ENCODE assay signal across 33 cellular contexts in the genomic region with DNA sequence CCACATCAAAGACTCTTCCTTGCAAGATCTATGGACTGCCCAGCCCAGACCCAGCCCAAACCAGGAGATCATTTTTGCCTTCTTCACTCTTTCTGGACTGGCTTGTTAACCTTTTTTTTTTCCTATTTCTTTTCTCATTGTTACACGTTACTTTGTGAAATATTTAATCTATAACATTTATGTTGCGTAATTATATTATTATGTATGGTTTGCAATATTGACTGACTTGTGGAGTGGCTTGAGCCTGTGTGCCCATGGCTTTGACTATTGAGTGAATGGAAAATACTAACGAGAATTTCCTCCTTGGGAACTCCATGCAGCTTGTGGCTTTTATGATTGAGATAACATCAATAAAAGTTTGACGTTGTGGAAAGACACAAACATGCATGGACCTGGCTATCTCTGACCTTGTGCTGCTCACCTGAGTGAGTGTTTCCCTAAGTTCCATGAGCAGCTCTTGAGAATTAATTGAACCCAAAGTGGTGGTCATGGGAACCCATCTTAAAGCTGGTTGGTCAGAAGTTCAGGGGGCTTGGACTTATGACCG.
DNase-seq lines count a peak whose midpoint lies in the region; ATAC-seq and TF ChIP-seq lines count a peak whose summit lies in the region.
"Had no signal": no experiment of that assay in that cellular context is flagged by ENCODE, and none has a peak within 500 bp of the region (broad histone marks: within the 10 kb centered on the region; RNA-seq: fewer than 3 reads in every experiment).

No MANE protein-coding gene starts in this region.

- H3K4me3 ChIP-seq in IMR-90 (ENCODE audit: insufficient read depth, low read depth, low read length) (no peak overlapping the region), colonic mucosa (no peak overlapping the region), mucosa of descending colon (no peak overlapping the region)
- H3K4me3 ChIP-seq: A549; BLaER1; BLaER1 treated with 17β-estradiol and CSF1 and Interleukin-3, amounts not matched to agents 10 nM and 100 nM had no signal

- CTCF ChIA-PET in IMR-90 (lab: Yijun Ruan, JAX): no interaction called here

- intact Hi-C loops in IMR-90 (cut with micrococcal nuclease): no loop called here
- intact Hi-C loops in colonic mucosa (cut with DNase I): no loop called here
- intact Hi-C loops in left colon (cut with DNase I, micrococcal nuclease): no loop called here
- intact Hi-C loops in mucosa of descending colon (cut with DNase I, micrococcal nuclease): no loop called here

- DNase-seq in IMR-90: no peak
- DNase-seq in colonic mucosa: peak; percentile 21
- DNase-seq in left colon: no peak
- DNase-seq in mucosa of descending colon: peak in 1 of 3 donors; percentile 18
- no peak for DNase-seq in cerebellar cortex (ENCODE audit: low spot score)
- DNase-seq in AG20443 (ENCODE audit: low spot score): no peak
- no peak for DNase-seq in superior temporal gyrus (ENCODE audit: extremely low spot score)
- DNase-seq in stimulated activated CD4-positive, alpha-beta T cell treated with anti-CD3 and anti-CD28 coated beads, Interleukin-4, amount 100 ng/mL, for 24 hours: no peak
- DNase-seq: 8988T; ACHN; AML-193; BE2C; C1 segment of cervical spinal cord; Caco-2; Calu3; CD4-positive, alpha-beta memory T cell; CD4-positive, alpha-beta T cell; CD4-positive, CD25-positive, alpha-beta regulatory T cell; CD8-positive, alpha-beta memory T cell; CD8-positive, alpha-beta T cell; COR-L47; DMS 273 treated with DMSO at 0.1 percent for 48 hours; DMS153; DMS53; DMS79; DMS79 treated with DMSO at 0.1 percent for 48 hours; DND-41; EL had no signal

- no peaks in the 10 kb centered on the region for H3K9me1 ChIP-seq in IMR-90 (ENCODE audit: insufficient read depth, low read length)

- no peak overlapping the region for H2BK5ac ChIP-seq in IMR-90 (ENCODE audit: low read depth, low read length, poor library complexity, severe bottlenecking)

- H2AFZ ChIP-seq in IMR-90 (replicated peaks; ENCODE audit: low read length, poor library complexity): no peak overlapping the region

- ATAC-seq in IMR-90 (ENCODE audit: low read depth): no peak
- ATAC-seq in left colon: peak; percentile 94
- ATAC-seq in mucosa of descending colon: peak; percentile 90
- ATAC-seq: A549; CD8-positive, alpha-beta T cell had no signal

- 100% methylated on average over 1 of the region's 5 CpGs; no CpG with 5 or more reads in 1 of the 2 experiments for WGBS in IMR-90 (ENCODE audit: extremely low coverage in 2 of 2, insufficient read length in 1 of 2), 2 experiments

- no peak overlapping the region for H4K5ac ChIP-seq in IMR-90 (ENCODE audit: low read depth, low read length)

- no peak overlapping the region for H3K9ac ChIP-seq in IMR-90 (ENCODE audit: low read depth, low read length)
- H3K9ac ChIP-seq in colonic mucosa (ENCODE audit: low read depth in 2 of 2, low read length in 2 of 2): no peak overlapping the region
- H3K9ac ChIP-seq: BLaER1; BLaER1 treated with 17β-estradiol and CSF1 and Interleukin-3, amounts not matched to agents 10 nM and 100 nM had no signal

- H4K8ac ChIP-seq in IMR-90 (ENCODE audit: low read depth in 2 of 2, low read length in 2 of 2): no peak overlapping the region

- no peaks in the 10 kb centered on the region for H3K36me3 ChIP-seq in IMR-90 (ENCODE audit: control insufficient read depth, insufficient read depth, low read length)
- H3K36me3 ChIP-seq in colonic mucosa: no peaks in the 10 kb centered on the region
- no peaks in the 10 kb centered on the region for H3K36me3 ChIP-seq in mucosa of descending colon (ENCODE audit: low read depth)
- H3K36me3 ChIP-seq: BE2C; BLaER1; BLaER1 treated with 17β-estradiol and CSF1 and Interleukin-3, amounts not matched to agents 10 nM and 100 nM had no signal

- TF ChIP-seq RAD21 in IMR-90 (IDR thresholded peaks at IDR 0.05; ENCODE audit: low read length): no peak

- no peaks in the 10 kb centered on the region for H3K4me1 ChIP-seq in IMR-90 (ENCODE audit: control insufficient read depth, insufficient read depth, low read length)
- no peaks in the 10 kb centered on the region for H3K4me1 ChIP-seq in colonic mucosa
- H3K4me1 ChIP-seq in mucosa of descending colon (ENCODE audit: low read depth): peaks cover 5% of the 10 kb centered on the region
- H3K4me1 ChIP-seq: A549, BLaER1 had no signal

- no peak overlapping the region for H2BK20ac ChIP-seq in IMR-90 (ENCODE audit: low read depth, low read length)

- no peaks in the 10 kb centered on the region for H3K79me1 ChIP-seq in IMR-90 (ENCODE audit: low read depth in 1 of 2, low read length in 2 of 2)

- H2BK120ac ChIP-seq in IMR-90 (ENCODE audit: low read depth, low read length): no peak overlapping the region

- H3K14ac ChIP-seq in IMR-90 (replicated peaks; ENCODE audit: low read depth, low read length): no peak overlapping the region

- no peak overlapping the region for H3K56ac ChIP-seq in IMR-90 (ENCODE audit: extremely low read depth, insufficient read depth, low read length)

- no TSS peak for BruUV-seq in IMR-90 (replicated peaks; lab: Mats Ljungman, UMichigan)

- H3K27me3 ChIP-seq in IMR-90 (ENCODE audit: control insufficient read depth, insufficient read depth, low read length) (no peaks in the 10 kb centered on the region), colonic mucosa (no peaks in the 10 kb centered on the region)
- H3K27me3 ChIP-seq: BE2C; BLaER1; BLaER1 treated with 17β-estradiol and CSF1 and Interleukin-3, amounts not matched to agents 10 nM and 100 nM had no signal

- H3K9me3 ChIP-seq in IMR-90 (ENCODE audit: control insufficient read depth, insufficient read depth, low read length) (peaks cover 6% of the 10 kb centered on the region), colonic mucosa (no peaks in the 10 kb centered on the region), mucosa of descending colon (peaks cover 9% of the 10 kb centered on the region)
- H3K9me3 ChIP-seq: BE2C had no signal

- H3K23ac ChIP-seq in IMR-90 (ENCODE audit: low read depth, low read length): no peak overlapping the region

- no peak for TF ChIP-seq POLR2A in IMR-90 (IDR thresholded peaks at IDR 0.05; ENCODE audit: low read depth, low read length)

- in situ Hi-C loops in IMR-90 (cut with MboI; ENCODE audit: low sequenced_read_pairs): no loop called here

- H4K91ac ChIP-seq in IMR-90 (ENCODE audit: insufficient read depth, low read depth, low read length): no peak overlapping the region

- no peaks in the 10 kb centered on the region for H4K20me1 ChIP-seq in IMR-90 (ENCODE audit: insufficient read depth, low read length)
- H4K20me1 ChIP-seq: BLaER1; BLaER1 treated with 17β-estradiol and CSF1 and Interleukin-3, amounts not matched to agents 10 nM and 100 nM had no signal

- H2BK15ac ChIP-seq in IMR-90 (ENCODE audit: low read depth, low read length): no peak overlapping the region

- H3K27ac ChIP-seq in IMR-90 (ENCODE audit: insufficient read depth, low read length) (no peak overlapping the region), colonic mucosa (peak overlapping the region; percentile 1)
- H3K27ac ChIP-seq: 22Rv1; A549; BLaER1; BLaER1 treated with 17β-estradiol and CSF1 and Interleukin-3, amounts not matched to agents 10 nM and 100 nM; C4-2B had no signal

- H3K18ac ChIP-seq in IMR-90 (ENCODE audit: low read depth, low read length): no peak overlapping the region

- TF ChIP-seq CTCF in IMR-90 (conservative IDR thresholded peaks at IDR 0.05; ENCODE audit: low read depth, low read length): no peak
- TF ChIP-seq CTCF in colonic mucosa (IDR thresholded peaks at IDR 0.05): no peak
- no peak for TF ChIP-seq CTCF in mucosa of descending colon (IDR thresholded peaks at IDR 0.05)

- dilution Hi-C loops in IMR-90 (cut with HindIII; ENCODE audit: low sequenced_read_pairs, unreplicated experiment): no loop called here

- no peak overlapping the region for H2AK9ac ChIP-seq in IMR-90 (replicated peaks; ENCODE audit: low read depth, low read length, poor library complexity)

- POLR2A ChIA-PET in IMR-90 (lab: Charles Lee; ENCODE audit: unreplicated experiment): no interaction called here

- no peak overlapping the region for H3K4me2 ChIP-seq in IMR-90 (ENCODE audit: low read depth, low read length)
- H3K4me2 ChIP-seq: A549; BLaER1; BLaER1 treated with 17β-estradiol and CSF1 and Interleukin-3, amounts not matched to agents 10 nM and 100 nM had no signal

- no peak overlapping the region for H3K4ac ChIP-seq in IMR-90 (ENCODE audit: low read depth, low read length)

- H2AK5ac ChIP-seq in IMR-90 (ENCODE audit: low read depth, low read length): no peak overlapping the region

TF ChIP-seq in IMR-90, 13 proteins besides CTCF, POLR2A, EP300 and RAD21:
- peak; percentile 20; the same call in 1 of the 2 replicates for TF ChIP-seq CEBPB (IDR thresholded peaks at IDR 0.05; ENCODE audit: low read depth, low read length)
- TF ChIP-seq SMC3 (IDR thresholded peaks at IDR 0.05; ENCODE audit: low read depth, low read length): no peak
- TF ChIP-seq, protein P1, sequence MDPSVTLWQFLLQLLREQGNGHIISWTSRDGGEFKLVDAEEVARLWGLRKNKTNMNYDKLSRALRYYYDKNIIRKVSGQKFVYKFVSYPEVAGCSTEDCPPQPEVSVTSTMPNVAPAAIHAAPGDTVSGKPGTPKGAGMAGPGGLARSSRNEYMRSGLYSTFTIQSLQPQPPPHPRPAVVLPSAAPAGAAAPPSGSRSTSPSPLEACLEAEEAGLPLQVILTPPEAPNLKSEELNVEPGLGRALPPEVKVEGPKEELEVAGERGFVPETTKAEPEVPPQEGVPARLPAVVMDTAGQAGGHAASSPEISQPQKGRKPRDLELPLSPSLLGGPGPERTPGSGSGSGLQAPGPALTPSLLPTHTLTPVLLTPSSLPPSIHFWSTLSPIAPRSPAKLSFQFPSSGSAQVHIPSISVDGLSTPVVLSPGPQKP (IDR thresholded peaks at IDR 0.05; ENCODE audit: borderline replicate concordance, low read depth, low read length): no peak
- no peak for TF ChIP-seq NFE2L2 (IDR thresholded peaks at IDR 0.05; ENCODE audit: low read depth, low read length)
